ENCODE assay signal across 13 cellular contexts in the genomic region with DNA sequence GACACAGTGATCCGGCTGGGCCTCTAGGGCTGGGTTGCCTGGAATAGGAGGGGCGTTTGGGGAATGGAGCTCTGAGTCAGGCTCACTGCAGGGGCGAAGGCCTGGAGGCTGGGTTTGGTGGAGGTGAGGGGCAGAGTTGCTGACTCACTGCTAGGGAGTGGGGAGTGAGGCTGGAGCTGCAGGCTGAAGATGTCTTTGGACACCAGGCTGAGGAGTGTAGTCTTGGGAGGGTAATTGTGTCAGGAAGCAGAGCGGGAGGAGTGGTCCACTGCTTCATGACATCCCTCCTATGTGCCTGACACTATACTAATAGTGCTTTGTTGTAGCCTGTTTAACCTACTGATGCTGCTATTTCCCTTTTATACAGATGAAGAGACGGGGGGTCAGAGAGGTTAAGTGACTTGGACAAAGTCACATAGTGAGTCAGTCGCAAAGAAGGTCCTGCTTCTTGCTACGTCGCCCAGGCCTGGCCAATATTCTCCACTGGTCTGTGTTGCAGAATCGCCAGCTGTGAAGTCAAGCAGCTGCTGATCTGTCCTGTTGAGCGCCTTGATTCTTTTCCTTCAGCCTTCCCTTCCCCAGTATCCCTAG. TPM values are rescaled to one million over a fixed set of nuclear protein-coding genes. Genes with fewer than 3 reads are reported as not detected.
DNase-seq lines count a peak whose midpoint lies in the region; ATAC-seq, FAIRE-seq and TF ChIP-seq lines count a peak whose summit lies in the region.
"Had no signal": no experiment of that assay in that cellular context is flagged by ENCODE, and none has a peak within 500 bp of the region (broad histone marks: within the 10 kb centered on the region; RNA-seq: fewer than 3 reads in every experiment).

No MANE protein-coding gene starts in this region.

- H3K9me3 ChIP-seq in trophoblast cell (ENCODE audit: insufficient read depth, low read depth, low read length), result no peaks in the 10 kb centered on the region

- no peak overlapping the region for H2BK120ac ChIP-seq in trophoblast cell (ENCODE audit: insufficient read depth, low read length, poor library complexity)

- no peak overlapping the region for H3K27ac ChIP-seq in trophoblast cell (ENCODE audit: low read depth, low read length)

- no peak overlapping the region for H3K9ac ChIP-seq in trophoblast cell (ENCODE audit: low read length)

- H3K23ac ChIP-seq in trophoblast cell (ENCODE audit: low read length), result no peak overlapping the region

- no peak overlapping the region for H2BK5ac ChIP-seq in trophoblast cell (ENCODE audit: low read depth, low read length, poor library complexity)

- H2AFZ ChIP-seq in trophoblast cell (ENCODE audit: insufficient read depth, low read length, poor library complexity), result no peak overlapping the region

- H3K79me1 ChIP-seq in trophoblast cell (ENCODE audit: low read length), result no peaks in the 10 kb centered on the region

- H3K79me2 ChIP-seq in trophoblast cell (ENCODE audit: control insufficient read depth, insufficient read depth, low read length, poor library complexity), result no peaks in the 10 kb centered on the region

- no peak overlapping the region for H4K12ac ChIP-seq in trophoblast cell (ENCODE audit: low read depth, low read length)

- CTCF ChIA-PET in GM10248 (lab: Yijun Ruan, JAX), result no interaction called here

- H2BK12ac ChIP-seq in trophoblast cell (ENCODE audit: low read length), result no peak overlapping the region

- no peak overlapping the region for H3K14ac ChIP-seq in trophoblast cell (ENCODE audit: low read length)

- no peak overlapping the region for H4K91ac ChIP-seq in trophoblast cell (ENCODE audit: low read depth, low read length)

- no peak overlapping the region for H2AK5ac ChIP-seq in trophoblast cell (ENCODE audit: low read length)

- WGBS in trophoblast cell (ENCODE audit: extremely low coverage, insufficient coverage, insufficient read length), result no CpG with 5 or more reads among the region's 10 CpGs

- FAIRE-seq in RCC 7860 (lab: Jason Lieb, UNC), result peak; percentile 84

- H4K8ac ChIP-seq in trophoblast cell (ENCODE audit: low read depth, low read length), result no peak overlapping the region

- no peaks in the 10 kb centered on the region for H3K4me1 ChIP-seq in trophoblast cell (ENCODE audit: control insufficient read depth in 1 of 2, insufficient read depth in 2 of 2, low read length in 2 of 2)

- TF ChIP-seq CTCF in fibroblast of the aortic adventitia (IDR thresholded peaks at IDR 0.05; ENCODE audit: insufficient read depth, low read length), result no peak
- TF ChIP-seq CTCF in omental fat pad (IDR thresholded peaks at IDR 0.05), result no peak
- TF ChIP-seq CTCF in GM10248 (IDR thresholded peaks at IDR 0.05; ENCODE audit: control extremely low read depth, extremely low read depth, low read depth, missing control alignments), result no peak

- H3K4me3 ChIP-seq in fibroblast of the aortic adventitia (ENCODE audit: low read depth, low read length), result no peak overlapping the region
- no peak overlapping the region for H3K4me3 ChIP-seq in trophoblast cell (ENCODE audit: low read depth, low read length)

- peak; percentile 88 for DNase-seq in AG20443 (ENCODE audit: low spot score)
- peak; percentile 85 for DNase-seq in RCC 7860 (ENCODE audit: low spot score)
- DNase-seq in fibroblast of the aortic adventitia (ENCODE audit: low read depth), result peak; percentile 84
- no peak for DNase-seq in omental fat pad (ENCODE audit: low spot score)
- DNase-seq in GM10248 (ENCODE audit: extremely low spot score), result no peak
- DNase-seq in trophoblast cell, result no peak
- no peak for DNase-seq in NOMO-1 (lab: John Stamatoyannopoulos, UW; ENCODE audit: unreplicated experiment in 2 of 2)
- DNase-seq: activated B cell treated with CpG ODN at 0.5 μM for 24 hours; activated naive CD4-positive, alpha-beta T cell treated with anti-CD3 and anti-CD28 coated beads for 36 hours; CD4-positive, CD25-positive, alpha-beta regulatory T cell; NCI-H774 had no signal

- no peak overlapping the region for H3K4me2 ChIP-seq in trophoblast cell (ENCODE audit: low read length)

- POLR2A ChIA-PET in GM10248 (lab: Yijun Ruan, JAX), result no interaction called here

- ATAC-seq in omental fat pad (ENCODE audit: low FRiP score), result peak; percentile 84
- ATAC-seq in HG03439 (IDR thresholded peaks at IDR 0.05; ENCODE audit: unreplicated experiment), result no peak

- H3K4ac ChIP-seq in trophoblast cell (ENCODE audit: low read depth, low read length), result no peak overlapping the region

- no peaks in the 10 kb centered on the region for H3K27me3 ChIP-seq in trophoblast cell (ENCODE audit: insufficient read depth, low read length)

- no peaks in the 10 kb centered on the region for H3K36me3 ChIP-seq in trophoblast cell (ENCODE audit: control insufficient read depth in 1 of 2, insufficient read depth in 2 of 2, low read length in 2 of 2)

- no peak overlapping the region for H3K18ac ChIP-seq in trophoblast cell (ENCODE audit: low read length)

RNA-seq across cellular contexts. Expression of a gene that starts 13.6 kb away (rescaled TPM):
- total RNA-seq in fibroblast of the aortic adventitia (ENCODE audit: low replicate concordance), result not detected in 2 replicates
- total RNA-seq in omental fat pad, result not detected
- polyA plus RNA-seq in trophoblast cell (2013), result not detected in 2 replicates
- total RNA-seq: activated B cell treated with CpG ODN at 0.5 μM for 24 hours; CD4-positive, CD25-positive, alpha-beta regulatory T cell; progenitor cell of endocrine pancreas had no signal
- polyA plus RNA-seq: CD4-positive, CD25-positive, alpha-beta regulatory T cell had no signal

Comparison
In these comparisons a context has a peak if more than half of its experiments do, and no peak if none do; other contexts are left out.
1. DNase-seq: peak in AG20443 (single experiment), RCC 7860 (single experiment) and fibroblast of the aortic adventitia (single experiment); none in omental fat pad (single experiment), GM10248 (single experiment), trophoblast cell (0 of 2) and NOMO-1 (0 of 2).